1 cellular context compared by ENCODE assay signal in the genomic region with DNA sequence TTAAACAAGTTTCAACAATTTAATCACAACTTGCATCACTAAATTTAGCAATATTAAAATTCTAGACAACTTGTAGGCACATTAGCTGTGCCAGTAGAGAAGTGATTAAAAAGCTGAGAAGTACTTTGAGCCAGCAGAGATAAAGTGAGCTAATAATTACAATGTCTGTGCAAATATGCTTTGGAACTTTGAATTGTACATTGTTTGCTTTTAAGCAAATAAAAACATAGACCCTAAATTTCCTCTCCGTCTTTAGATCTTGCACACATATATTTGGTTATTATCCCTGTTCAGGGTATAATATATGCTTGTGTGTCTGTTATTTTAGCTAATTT.
TF ChIP-seq lines count a peak whose summit lies in the region.

No MANE protein-coding gene starts in this region.

TF ChIP-seq in HepG2, 621 proteins besides CTCF, POLR2A, EP300 and RAD21 (continued from another document and continues in another):
- TF ChIP-seq ZFAT (CRISPR knock-in tag; conservative IDR thresholded peaks at IDR 0.05) (no peak), ZFP37 (CRISPR knock-in tag; IDR thresholded peaks at IDR 0.05; ENCODE audit: borderline replicate concordance) (no peak), RNF2 (conservative IDR thresholded peaks at IDR 0.05; ENCODE audit: low read depth) (no peak), TCF7L2 (IDR thresholded peaks at IDR 0.05; ENCODE audit: low read depth, low read length) (no peak), ZNF547 (CRISPR knock-in tag; IDR thresholded peaks at IDR 0.05) (no peak), EHMT2 (IDR thresholded peaks at IDR 0.05; ENCODE audit: borderline replicate concordance, low read depth, low read length) (0 out of 2 replicates have a peak, but pooled peaks have one; percentile 32), ZNF572 (CRISPR knock-in tag; IDR thresholded peaks at IDR 0.05) (no peak), SP5 (CRISPR knock-in tag; IDR thresholded peaks at IDR 0.05; ENCODE audit: borderline replicate concordance, low read depth) (no peak), TBP (CRISPR knock-in tag; IDR thresholded peaks at IDR 0.05) (no peak), SALL1 (CRISPR knock-in tag; IDR thresholded peaks at IDR 0.05) (no peak), CEBPG (CRISPR knock-in tag; IDR thresholded peaks at IDR 0.05) (peak; percentile 51), TAF15 (IDR thresholded peaks at IDR 0.05; ENCODE audit: low read depth, low read length, poor library complexity, severe bottlenecking) (no peak), RFX3 (CRISPR knock-in tag; IDR thresholded peaks at IDR 0.05) (no peak), GABPB1 (CRISPR knock-in tag; IDR thresholded peaks at IDR 0.05) (no peak), ZSCAN30 (CRISPR knock-in tag; IDR thresholded peaks at IDR 0.05) (no peak), ZNF230 (CRISPR knock-in tag; IDR thresholded peaks at IDR 0.05) (no peak), ZNF83 (CRISPR knock-in tag; IDR thresholded peaks at IDR 0.05; ENCODE audit: borderline replicate concordance) (no peak), ZNF720 (CRISPR knock-in tag; IDR thresholded peaks at IDR 0.05) (no peak), STAT6 (CRISPR knock-in tag; IDR thresholded peaks at IDR 0.05; ENCODE audit: borderline replicate concordance) (no peak), SMAD1 (CRISPR knock-in tag; IDR thresholded peaks at IDR 0.05; ENCODE audit: borderline replicate concordance, low read depth) (no peak), TARDBP (CRISPR knock-in tag; IDR thresholded peaks at IDR 0.05) (peak; percentile 47; the same call in 1 of the 2 replicates), ZSCAN5A (CRISPR knock-in tag; IDR thresholded peaks at IDR 0.05; ENCODE audit: borderline replicate concordance) (0 out of 2 replicates have a peak, but pooled peaks have one; percentile 28), MIER2 (CRISPR knock-in tag; IDR thresholded peaks at IDR 0.05) (no peak), SKI (IDR thresholded peaks at IDR 0.05; ENCODE audit: partially characterized antibody) (peak; percentile 59), HNF1B (CRISPR knock-in tag; IDR thresholded peaks at IDR 0.05) (no peak), HNRNPLL (IDR thresholded peaks at IDR 0.05; ENCODE audit: low read depth, low read length, poor library complexity, severe bottlenecking) (no peak), MBNL3 (CRISPR knock-in tag; conservative IDR thresholded peaks at IDR 0.05) (no peak), ZNF607 (CRISPR knock-in tag; IDR thresholded peaks at IDR 0.05; ENCODE audit: borderline replicate concordance) (no peak)
- TF ChIP-seq, protein P1, sequence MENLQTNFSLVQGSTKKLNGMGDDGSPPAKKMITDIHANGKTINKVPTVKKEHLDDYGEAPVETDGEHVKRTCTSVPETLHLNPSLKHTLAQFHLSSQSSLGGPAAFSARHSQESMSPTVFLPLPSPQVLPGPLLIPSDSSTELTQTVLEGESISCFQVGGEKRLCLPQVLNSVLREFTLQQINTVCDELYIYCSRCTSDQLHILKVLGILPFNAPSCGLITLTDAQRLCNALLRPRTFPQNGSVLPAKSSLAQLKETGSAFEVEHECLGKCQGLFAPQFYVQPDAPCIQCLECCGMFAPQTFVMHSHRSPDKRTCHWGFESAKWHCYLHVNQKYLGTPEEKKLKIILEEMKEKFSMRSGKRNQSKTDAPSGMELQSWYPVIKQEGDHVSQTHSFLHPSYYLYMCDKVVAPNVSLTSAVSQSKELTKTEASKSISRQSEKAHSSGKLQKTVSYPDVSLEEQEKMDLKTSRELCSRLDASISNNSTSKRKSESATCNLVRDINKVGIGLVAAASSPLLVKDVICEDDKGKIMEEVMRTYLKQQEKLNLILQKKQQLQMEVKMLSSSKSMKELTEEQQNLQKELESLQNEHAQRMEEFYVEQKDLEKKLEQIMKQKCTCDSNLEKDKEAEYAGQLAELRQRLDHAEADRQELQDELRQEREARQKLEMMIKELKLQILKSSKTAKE (CRISPR knock-in tag; IDR thresholded peaks at IDR 0.05; ENCODE audit: borderline replicate concordance), result peak; percentile 70
- TF ChIP-seq, protein P2, sequence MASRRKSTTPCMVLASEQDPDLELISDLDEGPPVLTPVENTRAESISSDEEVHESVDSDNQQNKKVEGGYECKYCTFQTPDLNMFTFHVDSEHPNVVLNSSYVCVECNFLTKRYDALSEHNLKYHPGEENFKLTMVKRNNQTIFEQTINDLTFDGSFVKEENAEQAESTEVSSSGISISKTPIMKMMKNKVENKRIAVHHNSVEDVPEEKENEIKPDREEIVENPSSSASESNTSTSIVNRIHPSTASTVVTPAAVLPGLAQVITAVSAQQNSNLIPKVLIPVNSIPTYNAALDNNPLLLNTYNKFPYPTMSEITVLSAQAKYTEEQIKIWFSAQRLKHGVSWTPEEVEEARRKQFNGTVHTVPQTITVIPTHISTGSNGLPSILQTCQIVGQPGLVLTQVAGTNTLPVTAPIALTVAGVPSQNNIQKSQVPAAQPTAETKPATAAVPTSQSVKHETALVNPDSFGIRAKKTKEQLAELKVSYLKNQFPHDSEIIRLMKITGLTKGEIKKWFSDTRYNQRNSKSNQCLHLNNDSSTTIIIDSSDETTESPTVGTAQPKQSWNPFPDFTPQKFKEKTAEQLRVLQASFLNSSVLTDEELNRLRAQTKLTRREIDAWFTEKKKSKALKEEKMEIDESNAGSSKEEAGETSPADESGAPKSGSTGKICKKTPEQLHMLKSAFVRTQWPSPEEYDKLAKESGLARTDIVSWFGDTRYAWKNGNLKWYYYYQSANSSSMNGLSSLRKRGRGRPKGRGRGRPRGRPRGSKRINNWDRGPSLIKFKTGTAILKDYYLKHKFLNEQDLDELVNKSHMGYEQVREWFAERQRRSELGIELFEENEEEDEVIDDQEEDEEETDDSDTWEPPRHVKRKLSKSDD (CRISPR knock-in tag; IDR thresholded peaks at IDR 0.05; ENCODE audit: low read depth), result no peak
- TF ChIP-seq, protein P3, sequence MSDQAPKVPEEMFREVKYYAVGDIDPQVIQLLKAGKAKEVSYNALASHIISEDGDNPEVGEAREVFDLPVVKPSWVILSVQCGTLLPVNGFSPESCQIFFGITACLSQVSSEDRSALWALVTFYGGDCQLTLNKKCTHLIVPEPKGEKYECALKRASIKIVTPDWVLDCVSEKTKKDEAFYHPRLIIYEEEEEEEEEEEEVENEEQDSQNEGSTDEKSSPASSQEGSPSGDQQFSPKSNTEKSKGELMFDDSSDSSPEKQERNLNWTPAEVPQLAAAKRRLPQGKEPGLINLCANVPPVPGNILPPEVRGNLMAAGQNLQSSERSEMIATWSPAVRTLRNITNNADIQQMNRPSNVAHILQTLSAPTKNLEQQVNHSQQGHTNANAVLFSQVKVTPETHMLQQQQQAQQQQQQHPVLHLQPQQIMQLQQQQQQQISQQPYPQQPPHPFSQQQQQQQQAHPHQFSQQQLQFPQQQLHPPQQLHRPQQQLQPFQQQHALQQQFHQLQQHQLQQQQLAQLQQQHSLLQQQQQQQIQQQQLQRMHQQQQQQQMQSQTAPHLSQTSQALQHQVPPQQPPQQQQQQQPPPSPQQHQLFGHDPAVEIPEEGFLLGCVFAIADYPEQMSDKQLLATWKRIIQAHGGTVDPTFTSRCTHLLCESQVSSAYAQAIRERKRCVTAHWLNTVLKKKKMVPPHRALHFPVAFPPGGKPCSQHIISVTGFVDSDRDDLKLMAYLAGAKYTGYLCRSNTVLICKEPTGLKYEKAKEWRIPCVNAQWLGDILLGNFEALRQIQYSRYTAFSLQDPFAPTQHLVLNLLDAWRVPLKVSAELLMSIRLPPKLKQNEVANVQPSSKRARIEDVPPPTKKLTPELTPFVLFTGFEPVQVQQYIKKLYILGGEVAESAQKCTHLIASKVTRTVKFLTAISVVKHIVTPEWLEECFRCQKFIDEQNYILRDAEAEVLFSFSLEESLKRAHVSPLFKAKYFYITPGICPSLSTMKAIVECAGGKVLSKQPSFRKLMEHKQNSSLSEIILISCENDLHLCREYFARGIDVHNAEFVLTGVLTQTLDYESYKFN (CRISPR knock-in tag; conservative IDR thresholded peaks at IDR 0.05), result peak; percentile 91
- TF ChIP-seq, protein P4, sequence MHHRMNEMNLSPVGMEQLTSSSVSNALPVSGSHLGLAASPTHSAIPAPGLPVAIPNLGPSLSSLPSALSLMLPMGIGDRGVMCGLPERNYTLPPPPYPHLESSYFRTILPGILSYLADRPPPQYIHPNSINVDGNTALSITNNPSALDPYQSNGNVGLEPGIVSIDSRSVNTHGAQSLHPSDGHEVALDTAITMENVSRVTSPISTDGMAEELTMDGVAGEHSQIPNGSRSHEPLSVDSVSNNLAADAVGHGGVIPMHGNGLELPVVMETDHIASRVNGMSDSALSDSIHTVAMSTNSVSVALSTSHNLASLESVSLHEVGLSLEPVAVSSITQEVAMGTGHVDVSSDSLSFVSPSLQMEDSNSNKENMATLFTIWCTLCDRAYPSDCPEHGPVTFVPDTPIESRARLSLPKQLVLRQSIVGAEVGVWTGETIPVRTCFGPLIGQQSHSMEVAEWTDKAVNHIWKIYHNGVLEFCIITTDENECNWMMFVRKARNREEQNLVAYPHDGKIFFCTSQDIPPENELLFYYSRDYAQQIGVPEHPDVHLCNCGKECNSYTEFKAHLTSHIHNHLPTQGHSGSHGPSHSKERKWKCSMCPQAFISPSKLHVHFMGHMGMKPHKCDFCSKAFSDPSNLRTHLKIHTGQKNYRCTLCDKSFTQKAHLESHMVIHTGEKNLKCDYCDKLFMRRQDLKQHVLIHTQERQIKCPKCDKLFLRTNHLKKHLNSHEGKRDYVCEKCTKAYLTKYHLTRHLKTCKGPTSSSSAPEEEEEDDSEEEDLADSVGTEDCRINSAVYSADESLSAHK (CRISPR knock-in tag; IDR thresholded peaks at IDR 0.05; ENCODE audit: borderline replicate concordance), result no peak
- TF ChIP-seq, protein P5, sequence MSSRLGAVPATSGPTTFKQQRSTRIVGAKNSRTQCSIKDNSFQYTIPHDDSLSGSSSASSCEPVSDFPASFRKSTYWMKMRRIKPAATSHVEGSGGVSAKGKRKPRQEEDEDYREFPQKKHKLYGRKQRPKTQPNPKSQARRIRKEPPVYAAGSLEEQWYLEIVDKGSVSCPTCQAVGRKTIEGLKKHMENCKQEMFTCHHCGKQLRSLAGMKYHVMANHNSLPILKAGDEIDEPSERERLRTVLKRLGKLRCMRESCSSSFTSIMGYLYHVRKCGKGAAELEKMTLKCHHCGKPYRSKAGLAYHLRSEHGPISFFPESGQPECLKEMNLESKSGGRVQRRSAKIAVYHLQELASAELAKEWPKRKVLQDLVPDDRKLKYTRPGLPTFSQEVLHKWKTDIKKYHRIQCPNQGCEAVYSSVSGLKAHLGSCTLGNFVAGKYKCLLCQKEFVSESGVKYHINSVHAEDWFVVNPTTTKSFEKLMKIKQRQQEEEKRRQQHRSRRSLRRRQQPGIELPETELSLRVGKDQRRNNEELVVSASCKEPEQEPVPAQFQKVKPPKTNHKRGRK (CRISPR knock-in tag; IDR thresholded peaks at IDR 0.05), result no peak
